Comparison of ENCODE assay signal across 17 cellular contexts in genomic region chr15:49815506-49815905, GRCh38.
DNase-seq lines count a peak whose midpoint lies in the region; ATAC-seq and TF ChIP-seq lines count a peak whose summit lies in the region.
"Had no signal": no experiment of that assay in that cellular context is flagged by ENCODE, and none has a peak within 500 bp of the region (broad histone marks: within the 10 kb centered on the region; RNA-seq: fewer than 3 reads in every experiment).

No MANE protein-coding gene starts in this region.

- no peaks in the 10 kb centered on the region; the same call in 1 of the 2 replicates for H3K36me3 Mint-ChIP-seq in HFFc6 (ENCODE audit: low read depth)
- H3K36me3 Mint-ChIP-seq in progenitor cell of endocrine pancreas (ENCODE audit: insufficient read depth), result no peaks in the 10 kb centered on the region
- H3K36me3 Mint-ChIP-seq: naive B cell had no signal

- H3K4me3 ChIP-seq in fibroblast of the aortic adventitia (ENCODE audit: low read depth, low read length), result no peak overlapping the region
- H3K4me3 ChIP-seq: GM12878 had no signal

- TF ChIP-seq CTCF in HFFc6 (IDR thresholded peaks at IDR 0.05) (no peak), fibroblast of the aortic adventitia (IDR thresholded peaks at IDR 0.05; ENCODE audit: insufficient read depth, low read length) (no peak), progenitor cell of endocrine pancreas (IDR thresholded peaks at IDR 0.05; ENCODE audit: unreplicated experiment) (no peak)

- no peaks in the 10 kb centered on the region for H3K9me3 Mint-ChIP-seq in HFFc6
- peaks cover 3% of the 10 kb centered on the region for H3K9me3 Mint-ChIP-seq in progenitor cell of endocrine pancreas (ENCODE audit: low read depth)
- H3K9me3 Mint-ChIP-seq: activated naive CD8-positive, alpha-beta T cell treated with anti-CD3 and anti-CD28 coated beads, Interleukin-2, amount 50 U/mL, for 24 hours had no signal

- no peak for ATAC-seq in GM21737 (IDR thresholded peaks at IDR 0.05; ENCODE audit: unreplicated experiment)
- ATAC-seq: GM12878, PC-3 had no signal

- DNase-seq in EL (peak; percentile 23), HFFc6 (no peak), MV-4-11 (lab: John Stamatoyannopoulos, UW) (peak; percentile 45), fibroblast of the aortic adventitia (ENCODE audit: low read depth) (peak; percentile 19), T-helper 2 cell (no peak), progenitor cell of endocrine pancreas (ENCODE audit: low spot score, unreplicated experiment) (no peak)
- DNase-seq in NK-92 treated with Interleukin-12 subunit alpha and Interleukin-12 subunit beta, amount 100 ng/mL, for 24 hours (lab: John Stamatoyannopoulos, UW), result no peak
- DNase-seq: activated CD4-positive, alpha-beta T cell treated with anti-CD3 and anti-CD28 coated beads for 1 hour; activated naive CD8-positive, alpha-beta T cell treated with anti-CD3 and anti-CD28 coated beads, Interleukin-2, amount 50 U/mL, for 24 hours; GF-D8; head of caudate nucleus; naive B cell; NCI-H526; PC-3; stimulated activated CD4-positive, alpha-beta T cell treated with anti-CD3 and anti-CD28 coated beads, Interleukin-4, amount 100 ng/mL, for 1 hour had no signal

- peak overlapping the region; percentile 63; the same call in 1 of the 2 replicates for H3K27ac Mint-ChIP-seq in HFFc6
- H3K27ac Mint-ChIP-seq in progenitor cell of endocrine pancreas, result no peak overlapping the region
- H3K27ac Mint-ChIP-seq: naive B cell had no signal

- H3K4me1 Mint-ChIP-seq in HFFc6 (ENCODE audit: low read depth), result peaks cover 22% of the 10 kb centered on the region
- H3K4me1 Mint-ChIP-seq in progenitor cell of endocrine pancreas (ENCODE audit: low read depth), result no peaks in the 10 kb centered on the region

- H3K27me3 Mint-ChIP-seq in HFFc6 (ENCODE audit: insufficient read depth), result no peaks in the 10 kb centered on the region
- no peaks in the 10 kb centered on the region for H3K27me3 Mint-ChIP-seq in progenitor cell of endocrine pancreas
- H3K27me3 Mint-ChIP-seq: naive B cell had no signal

- peak overlapping the region; percentile 58 for H3K4me3 Mint-ChIP-seq in HFFc6
- no peak overlapping the region for H3K4me3 Mint-ChIP-seq in progenitor cell of endocrine pancreas (ENCODE audit: low read depth)
- H3K4me3 Mint-ChIP-seq: activated naive CD8-positive, alpha-beta T cell treated with anti-CD3 and anti-CD28 coated beads, Interleukin-2, amount 50 U/mL, for 24 hours; naive B cell had no signal

Comparison
In these comparisons a context has a peak if more than half of its experiments do, and no peak if none do; other contexts are left out.
1. DNase-seq: peak in EL (single experiment), MV-4-11 (single experiment) and fibroblast of the aortic adventitia (single experiment); none in HFFc6 (single experiment), T-helper 2 cell (0 of 5), NK-92 treated with Interleukin-12 subunit alpha and Interleukin-12 subunit beta, amount 100 ng/mL, for 24 hours (single experiment) and progenitor cell of endocrine pancreas (single experiment).